26 cellular contexts compared by ENCODE assay signal in the genomic region with DNA sequence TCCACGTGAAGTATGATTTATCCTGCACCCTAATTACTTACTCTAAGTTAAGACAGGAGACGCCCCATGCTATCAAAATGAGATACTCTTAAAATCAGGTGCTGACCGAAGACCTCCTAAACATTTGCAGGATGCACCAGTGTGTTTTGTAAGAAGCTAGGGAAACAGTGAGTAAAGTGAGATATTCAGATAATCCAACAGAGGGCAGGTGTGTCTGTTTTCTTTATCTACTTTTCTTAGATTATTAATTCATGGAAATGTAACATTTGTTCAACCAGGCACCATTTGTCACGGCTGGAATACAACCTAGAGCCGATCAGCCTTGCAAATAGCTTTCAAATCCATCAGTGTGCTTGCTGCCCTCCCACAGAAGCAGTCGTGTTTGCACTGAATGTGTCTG.
DNase-seq lines count a peak whose midpoint lies in the region; ATAC-seq, FAIRE-seq and TF ChIP-seq lines count a peak whose summit lies in the region.
"Had no signal": no experiment of that assay in that cellular context is flagged by ENCODE, and none has a peak within 500 bp of the region (broad histone marks: within the 10 kb centered on the region; RNA-seq: fewer than 3 reads in every experiment).

No MANE protein-coding gene starts in this region.

- H3K9me3 ChIP-seq in A549 (no peaks in the 10 kb centered on the region), IMR-90 (ENCODE audit: control insufficient read depth, insufficient read depth, low read length) (no peaks in the 10 kb centered on the region), adrenal gland (replicated peaks in 1 of 3) (no peaks in the 10 kb centered on the region), BE2C (no peaks in the 10 kb centered on the region)
- H3K9me3 ChIP-seq: left ventricle myocardium inferior, right lobe of liver, tibial artery had no signal

- H3K27ac ChIP-seq in A549 (no peak overlapping the region), IMR-90 (ENCODE audit: insufficient read depth, low read length) (no peak overlapping the region), adrenal gland (no peak overlapping the region), dorsolateral prefrontal cortex (no peak overlapping the region)
- H3K27ac ChIP-seq: epithelial cell of prostate, HL-60, left ventricle myocardium inferior, right lobe of liver, tibial artery had no signal

- 21% methylated on average over 6 of the region's 6 CpGs for WGBS in A549 (ENCODE audit: missing lambda C conversion rate)
- WGBS in IMR-90 (ENCODE audit: extremely low coverage in 2 of 2, insufficient read length in 1 of 2), 2 experiments, result 37% methylated on average over 2 of the region's 6 CpGs; no CpG with 5 or more reads in 1 of the 2 experiments
- WGBS in adrenal gland, 4 donors, result 49 to 62% (median 54%) methylated on average over 6 of the region's 6 CpGs

- TF ChIP-seq RAD21 in A549 (conservative IDR thresholded peaks at IDR 0.05 in 1 of 2, IDR thresholded peaks at IDR 0.05 in 1 of 2), result no peak
- TF ChIP-seq RAD21 in IMR-90 (IDR thresholded peaks at IDR 0.05; ENCODE audit: low read length), result peak; percentile 14; the same call in 1 of the 2 replicates

- H2BK5ac ChIP-seq in IMR-90 (ENCODE audit: low read depth, low read length, poor library complexity, severe bottlenecking), result no peak overlapping the region

- TF ChIP-seq EP300 in A549 (IDR thresholded peaks at IDR 0.05), result no peak

- H4K8ac ChIP-seq in IMR-90 (ENCODE audit: low read depth in 2 of 2, low read length in 2 of 2), result no peak overlapping the region

- H2BK15ac ChIP-seq in IMR-90 (ENCODE audit: low read depth, low read length), result no peak overlapping the region

- dilution Hi-C loops in IMR-90 (cut with HindIII; ENCODE audit: low sequenced_read_pairs, unreplicated experiment), result no loop called here

- TF ChIP-seq POLR2A in A549 (IDR thresholded peaks at IDR 0.05; ENCODE audit: low read length) (no peak), IMR-90 (IDR thresholded peaks at IDR 0.05; ENCODE audit: low read depth, low read length) (no peak), adrenal gland (IDR thresholded peaks at IDR 0.05) (no peak)

- H3K4me1 ChIP-seq in A549 (no peaks in the 10 kb centered on the region), IMR-90 (ENCODE audit: control insufficient read depth, insufficient read depth, low read length) (no peaks in the 10 kb centered on the region), adrenal gland (replicated peaks in 1 of 2) (no peaks in the 10 kb centered on the region), BE2C (no peaks in the 10 kb centered on the region)
- H3K4me1 ChIP-seq: left ventricle myocardium inferior, right lobe of liver, tibial artery had no signal

- peak; percentile 18 for FAIRE-seq in A549 (lab: Jason Lieb, UNC)
- FAIRE-seq: GM19239, H54 had no signal

- no peak overlapping the region for H2AK5ac ChIP-seq in IMR-90 (ENCODE audit: low read depth, low read length)

- no peak overlapping the region for H3K14ac ChIP-seq in IMR-90 (replicated peaks; ENCODE audit: low read depth, low read length)

- ATAC-seq in A549, result peak; percentile 57 to 66; a peak in 3 of 6 replicates
- no peak for ATAC-seq in IMR-90 (ENCODE audit: low read depth)
- ATAC-seq in GM18870 (IDR thresholded peaks at IDR 0.05; ENCODE audit: unreplicated experiment), result no peak
- ATAC-seq: right lobe of liver; stimulated activated naive B cell treated with anti-CD40 and anti-IgM and Interleukin-4, amounts not matched to agents 10 μg/mL and 1 μg/mL and 100 μg/mL, for 72 hours had no signal

- no peak overlapping the region for H3K4ac ChIP-seq in IMR-90 (ENCODE audit: low read depth, low read length)

- no peak overlapping the region for H4K91ac ChIP-seq in IMR-90 (ENCODE audit: insufficient read depth, low read depth, low read length)

- H4K20me1 ChIP-seq in IMR-90 (ENCODE audit: insufficient read depth, low read length), result no peaks in the 10 kb centered on the region

- TF ChIP-seq CTCF in A549 (IDR thresholded peaks at IDR 0.05) (0 out of 3 replicates have a peak, but pooled peaks have one; percentile 17), IMR-90 (conservative IDR thresholded peaks at IDR 0.05; ENCODE audit: low read depth, low read length) (peak; percentile 21; the same call in 1 of the 2 replicates), adrenal gland (IDR thresholded peaks at IDR 0.05) (peak in 5 of 6 experiments; percentile 19 to 36 (median 26)), fibroblast of mammary gland (conservative IDR thresholded peaks at IDR 0.05; ENCODE audit: control insufficient read depth, insufficient read depth, low read depth, low read length) (peak; percentile 27), dorsolateral prefrontal cortex (IDR thresholded peaks at IDR 0.05 in 54 of 56, conservative IDR thresholded peaks at IDR 0.05 in 2 of 56; ENCODE audit: low read depth in 1 of 56, partially characterized antibody in 56 of 56) (peak in 1 of 56 donors; percentile 10), BE2C (IDR thresholded peaks at IDR 0.05; ENCODE audit: low read depth, low read length) (no peak)

- BruUV-seq in IMR-90 (replicated peaks; lab: Mats Ljungman, UMichigan), result no TSS peak

- in situ Hi-C loops in IMR-90 (cut with MboI; ENCODE audit: low sequenced_read_pairs), result no loop called here

- H3K23ac ChIP-seq in IMR-90 (ENCODE audit: low read depth, low read length), result no peak overlapping the region

- H3K79me1 ChIP-seq in IMR-90 (ENCODE audit: low read depth in 1 of 2, low read length in 2 of 2), result no peaks in the 10 kb centered on the region

- H2AK9ac ChIP-seq in IMR-90 (replicated peaks; ENCODE audit: low read depth, low read length, poor library complexity), result no peak overlapping the region

- no peak overlapping the region for H3K56ac ChIP-seq in IMR-90 (ENCODE audit: extremely low read depth, insufficient read depth, low read length)

- H3K9me1 ChIP-seq in IMR-90 (ENCODE audit: insufficient read depth, low read length), result no peaks in the 10 kb centered on the region

- DNase-seq in A549 (ENCODE audit: low read depth in 1 of 2, low spot score in 1 of 2), result no peak
- DNase-seq in IMR-90, result no peak
- DNase-seq in adrenal gland, result no peak
- peak; percentile 18 for DNase-seq in fibroblast of mammary gland (ENCODE audit: low read depth)
- no peak for DNase-seq in effector CD4-positive, alpha-beta T cell
- no peak for DNase-seq in dorsolateral prefrontal cortex
- DNase-seq in BE2C, result no peak
- DNase-seq: activated CD4-positive, alpha-beta T cell treated with anti-CD3 and anti-CD28 coated beads for 4 hours; activated CD8-positive, alpha-beta memory T cell treated with anti-CD3 and anti-CD28 coated beads, Interleukin-2, amount 50 U/mL, for 4 hours; activated gamma-delta T cell; aorta; cortex of kidney; EL; left ventricle myocardium inferior; NCI-H2081; NCI-H526 treated with DMSO at 0.1 percent for 48 hours; occipital lobe; OCI-M1; right lobe of liver; stimulated activated naive B cell treated with anti-CD40 and anti-IgM and Interleukin-4, amounts not matched to agents 10 μg/mL and 1 μg/mL and 100 μg/mL, for 72 hours; tibial artery had no signal

- H3K9ac ChIP-seq in IMR-90 (ENCODE audit: low read depth, low read length), result no peak overlapping the region

- intact Hi-C loops in IMR-90 (cut with micrococcal nuclease), result no loop called here
- intact Hi-C loops in adrenal gland (cut with DNase I), result loop anchor here in 1 of 2 donors (10.0 kb wide), 1 partner anchor 198 kb away; the partner anchor contains the start of gene CHRM5
- intact Hi-C loops in dorsolateral prefrontal cortex (cut with DNase I), result no loop called here

- H3K4me3 ChIP-seq in A549 (no peak overlapping the region), IMR-90 (ENCODE audit: insufficient read depth, low read depth, low read length) (no peak overlapping the region), adrenal gland (no peak overlapping the region), fibroblast of mammary gland (ENCODE audit: control insufficient read depth, low read depth, low read length) (no peak overlapping the region), dorsolateral prefrontal cortex (no peak overlapping the region), BE2C (ENCODE audit: low read depth, low read length) (no peak overlapping the region)
- H3K4me3 ChIP-seq: left ventricle myocardium inferior, right lobe of liver, tibial artery had no signal

- no peak overlapping the region for H2BK120ac ChIP-seq in IMR-90 (ENCODE audit: low read depth, low read length)

- POLR2A ChIA-PET in A549 (lab: Yijun Ruan, JAX), result no interaction called here
- POLR2A ChIA-PET in IMR-90 (lab: Charles Lee; ENCODE audit: unreplicated experiment), result no interaction called here

- H4K5ac ChIP-seq in IMR-90 (ENCODE audit: low read depth, low read length), result no peak overlapping the region

- H3K36me3 ChIP-seq in IMR-90 (ENCODE audit: control insufficient read depth, insufficient read depth, low read length) (no peaks in the 10 kb centered on the region), adrenal gland (replicated peaks in 1 of 2) (no peaks in the 10 kb centered on the region), BE2C (no peaks in the 10 kb centered on the region)
- H3K36me3 ChIP-seq: left ventricle myocardium inferior, right lobe of liver, tibial artery had no signal

- CTCF ChIA-PET in A549 (lab: Yijun Ruan, JAX) (interaction anchor here (0.6 to 1.8 kb wide), 6 partner anchors 17 to 443 kb away, joined by 3 to 6 read pairs (median 3); partner anchors contain the start of gene CHRM5), IMR-90 (lab: Yijun Ruan, JAX) (interaction anchor here (1.2 kb wide), 1 partner anchor 28 kb away, joined by 3 read pairs; no protein-coding TSS in a partner anchor)

- H2BK20ac ChIP-seq in IMR-90 (ENCODE audit: low read depth, low read length), result no peak overlapping the region

- no peak overlapping the region for H3K4me2 ChIP-seq in A549
- H3K4me2 ChIP-seq in IMR-90 (ENCODE audit: low read depth, low read length), result no peak overlapping the region

- H3K18ac ChIP-seq in IMR-90 (ENCODE audit: low read depth, low read length), result no peak overlapping the region

- H3K27me3 ChIP-seq in IMR-90 (ENCODE audit: control insufficient read depth, insufficient read depth, low read length), result peaks cover 4% of the 10 kb centered on the region; the same call in 1 of the 2 replicates
- H3K27me3 ChIP-seq in adrenal gland, result no peaks in the 10 kb centered on the region
- no peaks in the 10 kb centered on the region for H3K27me3 ChIP-seq in dorsolateral prefrontal cortex
- H3K27me3 ChIP-seq in BE2C, result no peaks in the 10 kb centered on the region
- H3K27me3 ChIP-seq: right lobe of liver, tibial artery had no signal

- H2AFZ ChIP-seq in IMR-90 (replicated peaks; ENCODE audit: low read length, poor library complexity), result no peak overlapping the region

TF ChIP-seq in A549, 52 proteins besides CTCF, POLR2A, EP300 and RAD21 (continues in another document):
- no peak for TF ChIP-seq RNF2 (IDR thresholded peaks at IDR 0.05; ENCODE audit: borderline replicate concordance, low read depth)

TF ChIP-seq in IMR-90, 13 proteins besides CTCF, POLR2A, EP300 and RAD21:
- peak; percentile 21; the same call in 1 of the 2 replicates for TF ChIP-seq SMC3 (IDR thresholded peaks at IDR 0.05; ENCODE audit: low read depth, low read length)
- TF ChIP-seq NFE2L2 (IDR thresholded peaks at IDR 0.05; ENCODE audit: low read depth, low read length), result no peak
- no peak for TF ChIP-seq RFX5 (IDR thresholded peaks at IDR 0.05; ENCODE audit: low read depth, low read length)
- TF ChIP-seq RCOR1 (IDR thresholded peaks at IDR 0.05; ENCODE audit: insufficient replicate concordance, low read length), result no peak

Comparison
In these comparisons a context has a peak if more than half of its experiments do, and no peak if none do; other contexts are left out.
1. ATAC-seq: peak in A549 (2 of 2); none in IMR-90 (single experiment) and GM18870 (single experiment).